Comparison of ENCODE assay signal across 8 cellular contexts in the genomic region with DNA sequence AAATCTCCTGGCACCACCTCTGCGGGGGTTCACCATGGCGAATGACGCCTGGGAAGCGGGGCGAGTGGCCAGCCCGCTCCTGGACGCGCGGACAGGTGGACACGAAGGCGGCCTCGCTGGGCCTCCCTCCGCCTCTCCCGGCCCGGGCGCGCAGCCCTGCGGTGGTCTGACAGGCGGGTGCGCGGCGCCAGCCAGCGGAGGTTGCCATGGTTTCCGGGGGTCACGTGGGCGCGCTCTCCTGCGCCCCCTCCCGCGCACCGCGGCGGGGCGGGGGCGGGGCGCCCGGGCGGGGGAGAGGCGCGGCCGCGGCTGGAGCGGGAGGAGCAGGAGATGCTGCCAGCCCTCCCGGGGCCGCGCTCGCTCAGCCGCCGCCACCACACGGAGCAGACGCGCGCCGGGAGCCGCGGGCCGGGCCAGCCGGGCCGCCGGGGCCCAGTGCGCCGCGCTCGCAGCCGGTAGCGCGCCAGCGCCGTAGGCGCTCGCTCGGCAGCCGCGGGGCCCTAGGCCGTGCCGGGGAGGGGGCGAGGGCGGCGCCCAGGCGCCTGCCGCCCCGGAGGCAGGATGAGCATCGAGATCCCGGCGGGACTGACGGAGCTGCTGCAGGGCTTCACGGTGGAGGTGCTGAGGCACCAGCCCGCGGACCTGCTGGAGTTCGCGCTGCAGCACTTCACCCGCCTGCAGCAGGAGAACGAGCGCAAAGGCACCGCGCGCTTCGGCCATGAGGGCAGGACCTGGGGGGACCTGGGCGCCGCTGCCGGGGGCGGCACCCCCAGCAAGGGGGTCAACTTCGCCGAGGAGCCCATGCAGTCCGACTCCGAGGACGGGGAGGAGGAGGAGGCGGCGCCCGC. TPM values are rescaled to one million over a fixed set of nuclear protein-coding genes. Genes with fewer than 3 reads are reported as not detected.
DNase-seq lines count a peak whose midpoint lies in the region; ATAC-seq, FAIRE-seq and TF ChIP-seq lines count a peak whose summit lies in the region.

Gene PRKAR2B (plus strand): TSS at position 359 of the 848 bp plus-strand sequence. CDS start 203 bp downstream, at position 562.

- H3K27ac ChIP-seq in ACC112 (ENCODE audit: low read depth, low read length) (no peak within 1 kb of the TSS), HepG2 (ENCODE audit: extremely low read length, insufficient read depth, low read length) (no peak within 1 kb of the TSS)

- no peak within 1 kb of the TSS for H3K9ac ChIP-seq in HepG2 (ENCODE audit: insufficient read depth, low read depth, low read length)

- H3K4me1 ChIP-seq in ACC112 (ENCODE audit: control insufficient read depth, insufficient read depth, low read length, unreplicated experiment) (peaks cover 11% of the 10 kb centered on the region), HepG2 (ENCODE audit: insufficient read depth, low read length) (peaks cover 9% of the 10 kb centered on the region)

- H3K79me2 ChIP-seq in ACC112 (ENCODE audit: control insufficient read depth, insufficient read depth, low read length, unreplicated experiment) (no peaks in the 10 kb centered on the region), HepG2 (ENCODE audit: insufficient read depth, low read length) (no peaks in the 10 kb centered on the region)

- 2% methylated on average over 24 of the region's 110 CpGs for WGBS in HepG2 (ENCODE audit: low lambda C conversion rate)

- peaks cover 7% of the 10 kb centered on the region for H3K36me3 Mint-ChIP-seq in dendritic cell treated with granulocyte-macrophage colony-stimulating factor and Interleukin-4, amounts not matched to agents 40 ng/mL and 50 ng/mL, for 4 days (ENCODE audit: low read depth)

- no peaks in the 10 kb centered on the region for H3K9me3 Mint-ChIP-seq in dendritic cell treated with granulocyte-macrophage colony-stimulating factor and Interleukin-4, amounts not matched to agents 40 ng/mL and 50 ng/mL, for 4 days

- peaks cover 34% of the 10 kb centered on the region for H3K4me1 Mint-ChIP-seq in dendritic cell treated with granulocyte-macrophage colony-stimulating factor and Interleukin-4, amounts not matched to agents 40 ng/mL and 50 ng/mL, for 4 days (ENCODE audit: low read depth)

- no peaks in the 10 kb centered on the region for H3K36me3 ChIP-seq in ACC112 (ENCODE audit: insufficient read depth, low read length)
- H3K36me3 ChIP-seq in HepG2 (replicated peaks in 1 of 2; ENCODE audit: control insufficient read depth in 1 of 2, insufficient read depth in 2 of 2, low read length in 2 of 2): no peaks in the 10 kb centered on the region

- TF ChIP-seq POLR2A in HepG2 (IDR thresholded peaks at IDR 0.05; ENCODE audit: insufficient read depth in 1 of 2, low read depth in 2 of 2, low read length in 2 of 2): no peak

- CTCF ChIA-PET in HepG2 (lab: Yijun Ruan, JAX; ENCODE audit: low intra/inter-chr PET ratio, low total read pairs): no interaction called here

- ATAC-seq in GM18873 (IDR thresholded peaks at IDR 0.05; ENCODE audit: low FRiP score, unreplicated experiment) (peak; percentile 86), HG03175 (IDR thresholded peaks at IDR 0.05; ENCODE audit: unreplicated experiment) (peak; percentile 84), HepG2 (peak; percentile 96)

- POLR2A ChIA-PET in HepG2 (lab: Yijun Ruan, JAX): no interaction called here

- no peak for FAIRE-seq in HepG2 (lab: Jason Lieb, UNC)

- peak within 1 kb of the TSS; percentile 89 for H3K4me3 ChIP-seq in ACC112 (ENCODE audit: low read depth, low read length)
- peak within 1 kb of the TSS; percentile 30 to 70 (median 46); a peak in 4 of 6 replicates for H3K4me3 ChIP-seq in HepG2 (replicated peaks in 1 of 3; ENCODE audit: insufficient read depth in 1 of 3, low read depth in 2 of 3, low read length in 3 of 3)

- peak; percentile 46 for DNase-seq in NCI-H460 (ENCODE audit: extremely low read depth, low read depth)
- DNase-seq in activated CD4-positive, alpha-beta T cell treated with anti-CD3 and anti-CD28 coated beads, Interleukin-2, amount 50 U/mL, for 24 hours (ENCODE audit: low read depth in 1 of 2, low spot score in 1 of 2): peak; percentile 26 to 34
- DNase-seq in HepG2 (ENCODE audit: low spot score): peak; percentile 32
- peak; percentile 34 to 38 for DNase-seq in stimulated activated CD4-positive, alpha-beta T cell treated with anti-CD3 and anti-CD28 coated beads, Interleukin-2, amount 100 ng/mL, for 48 hours

- no peak for TF ChIP-seq RAD21 in HepG2 (CRISPR knock-in tag; IDR thresholded peaks at IDR 0.05)

- TF ChIP-seq CTCF in HepG2 (CRISPR knock-in tag; IDR thresholded peaks at IDR 0.05): peak; percentile 21; the same call in 1 of the 2 replicates

- peak within 1 kb of the TSS; percentile 97 for H3K4me3 Mint-ChIP-seq in dendritic cell treated with granulocyte-macrophage colony-stimulating factor and Interleukin-4, amounts not matched to agents 40 ng/mL and 50 ng/mL, for 4 days

- TF ChIP-seq EP300 in HepG2 (IDR thresholded peaks at IDR 0.05; ENCODE audit: low read depth in 2 of 2, low read length in 2 of 2) (no peak), HepG2 (CRISPR knock-in tag; IDR thresholded peaks at IDR 0.05; ENCODE audit: borderline replicate concordance) (no peak)

- H3K27me3 ChIP-seq in ACC112 (ENCODE audit: insufficient read depth, low read length) (peaks cover 22% of the 10 kb centered on the region), HepG2 (ENCODE audit: control insufficient read depth in 1 of 2, insufficient read depth in 2 of 2, low read length in 2 of 2) (peaks cover 3 to 33% of the 10 kb centered on the region in 2 experiments; a peak in 4 of 5 replicates)

- peak within 1 kb of the TSS; percentile 86 for H3K27ac Mint-ChIP-seq in dendritic cell treated with granulocyte-macrophage colony-stimulating factor and Interleukin-4, amounts not matched to agents 40 ng/mL and 50 ng/mL, for 4 days

- no peaks in the 10 kb centered on the region for H3K9me3 ChIP-seq in HepG2 (ENCODE audit: low read length)

- H3K4me2 ChIP-seq in HepG2 (ENCODE audit: low read depth, low read length): peak within 1 kb of the TSS; percentile 76

- H2AFZ ChIP-seq in ACC112 (ENCODE audit: low read length, unreplicated experiment) (peak within 1 kb of the TSS; percentile 89), HepG2 (ENCODE audit: low read length) (no peak within 1 kb of the TSS)

- no TSS peak for BruUV-seq in HepG2 (replicated peaks; lab: Mats Ljungman, UMichigan)

- in situ Hi-C loops in HepG2 (cut with HindIII; ENCODE audit: extremely low pct_ligation_motif_present, low pct_unique_long_range_greater_than_20kb): no loop called here

- no peaks in the 10 kb centered on the region for H4K20me1 ChIP-seq in HepG2 (ENCODE audit: insufficient read depth, low read length)

- peaks cover 3% of the 10 kb centered on the region for H3K27me3 Mint-ChIP-seq in dendritic cell treated with granulocyte-macrophage colony-stimulating factor and Interleukin-4, amounts not matched to agents 40 ng/mL and 50 ng/mL, for 4 days

- intact Hi-C loops in dendritic cell treated with granulocyte-macrophage colony-stimulating factor and Interleukin-4, amounts not matched to agents 40 ng/mL and 50 ng/mL, for 4 days (cut with micrococcal nuclease): loop anchor here (5.0 to 10.0 kb wide), 2 partner anchors 92 to 100 kb away; no protein-coding TSS in a partner anchor
- intact Hi-C loops in HepG2 (cut with micrococcal nuclease; ENCODE audit: unreplicated experiment): no loop called here

TF ChIP-seq in HepG2, 621 proteins besides CTCF, POLR2A, EP300 and RAD21 (continues in another document):
- TF ChIP-seq IKZF1 (IDR thresholded peaks at IDR 0.05) (no peak), FOXK1 (CRISPR knock-in tag; IDR thresholded peaks at IDR 0.05; ENCODE audit: borderline replicate concordance, low read depth) (no peak), SUZ12 (IDR thresholded peaks at IDR 0.05; ENCODE audit: low read depth, low read length) (no peak)
- TF ChIP-seq, protein P1, sequence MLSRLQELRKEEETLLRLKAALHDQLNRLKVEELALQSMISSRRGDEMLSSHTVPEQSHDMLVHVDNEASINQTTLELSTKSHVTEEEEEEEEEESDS (CRISPR knock-in tag; IDR thresholded peaks at IDR 0.05; ENCODE audit: borderline replicate concordance): no peak

RNA-seq across cellular contexts. Expression of gene PRKAR2B, which starts in this region (rescaled TPM):
- 2.6 and 2.7 TPM in 2 replicates for total RNA-seq in NCI-H460 (2014; rRNA removed; shearing (Covaris generic))
- polyA plus RNA-seq in NCI-H460 (2014; cell fraction: nucleus; rRNA removed): 2.1 and 2.8 TPM in 2 replicates
- not detected in 2 replicates for total RNA-seq in HepG2 (2016; rRNA removed; fragmentation: Illumina TruSeq; extraction: Trizol)
- total RNA-seq in HepG2 (2016; cell fraction: cytosol; rRNA removed; fragmentation: Illumina TruSeq; extraction: Trizol; ENCODE audit: low read depth): not detected in 2 replicates
- not detected in 2 replicates for total RNA-seq in HepG2 (2016; cell fraction: insoluble cytoplasmic fraction; rRNA removed; fragmentation: Illumina TruSeq; extraction: Trizol)
- total RNA-seq in HepG2 (2016; cell fraction: membrane; rRNA removed; fragmentation: Illumina TruSeq; extraction: Trizol): 0.09 TPM in 1 of 2 replicates, not detected in the other
- not detected in 2 replicates for total RNA-seq in HepG2 (2016; cell fraction: nucleus; rRNA removed; fragmentation: Illumina TruSeq; extraction: Trizol)
- polyA plus RNA-seq in HepG2 (2011; rRNA removed): 0.03 TPM in 1 of 2 replicates, not detected in the other
- 0.01 TPM in 1 of 2 replicates, not detected in the other for polyA plus RNA-seq in HepG2 (2011; cell fraction: cytosol; rRNA removed)
- polyA plus RNA-seq in HepG2 (2011; cell fraction: nucleus; rRNA removed): not detected in 2 replicates
- polyA plus RNA-seq in HepG2 (2012): 0.03 TPM in 1 of 2 replicates, not detected in the other
- polyA plus RNA-seq in HepG2 (2016; cell fraction: cytosol; fragmentation: Illumina TruSeq; extraction: Trizol; ENCODE audit: low read depth): not detected in 2 replicates
- 0.10 TPM in 1 of 2 replicates, not detected in the other for polyA plus RNA-seq in HepG2 (2016; cell fraction: insoluble cytoplasmic fraction; fragmentation: Illumina TruSeq; extraction: Trizol; ENCODE audit: low read depth)
- 0.05 TPM in 1 of 2 replicates, not detected in the other for polyA plus RNA-seq in HepG2 (2016; cell fraction: membrane; fragmentation: Illumina TruSeq; extraction: Trizol; ENCODE audit: low read depth)
- not detected in 2 replicates for polyA plus RNA-seq in HepG2 (2016; cell fraction: nucleus; fragmentation: Illumina TruSeq; extraction: Trizol; ENCODE audit: insufficient read depth, low read depth)
- polyA minus RNA-seq in HepG2 (2011; rRNA and poly(A)+ RNA removed; ENCODE audit: low replicate concordance): 0.14 and 0.68 TPM in 2 replicates
- polyA minus RNA-seq in HepG2 (2011; cell fraction: cytosol; rRNA and poly(A)+ RNA removed): 0.20 TPM in 1 of 2 replicates, not detected in the other
- 0.13 TPM in 1 of 2 replicates, not detected in the other for polyA minus RNA-seq in HepG2 (2011; cell fraction: nucleus; rRNA and poly(A)+ RNA removed)

Comparison
In these comparisons a context has a peak if more than half of its experiments do, and no peak if none do; other contexts are left out.
1. Peak in DNase-seq, ATAC-seq, H3K4me3 ChIP-seq and H3K4me2 ChIP-seq in HepG2; RNA of the gene not detected or under 1 TPM.